Comparison of ENCODE assay signal across 8 cellular contexts in the genomic region with DNA sequence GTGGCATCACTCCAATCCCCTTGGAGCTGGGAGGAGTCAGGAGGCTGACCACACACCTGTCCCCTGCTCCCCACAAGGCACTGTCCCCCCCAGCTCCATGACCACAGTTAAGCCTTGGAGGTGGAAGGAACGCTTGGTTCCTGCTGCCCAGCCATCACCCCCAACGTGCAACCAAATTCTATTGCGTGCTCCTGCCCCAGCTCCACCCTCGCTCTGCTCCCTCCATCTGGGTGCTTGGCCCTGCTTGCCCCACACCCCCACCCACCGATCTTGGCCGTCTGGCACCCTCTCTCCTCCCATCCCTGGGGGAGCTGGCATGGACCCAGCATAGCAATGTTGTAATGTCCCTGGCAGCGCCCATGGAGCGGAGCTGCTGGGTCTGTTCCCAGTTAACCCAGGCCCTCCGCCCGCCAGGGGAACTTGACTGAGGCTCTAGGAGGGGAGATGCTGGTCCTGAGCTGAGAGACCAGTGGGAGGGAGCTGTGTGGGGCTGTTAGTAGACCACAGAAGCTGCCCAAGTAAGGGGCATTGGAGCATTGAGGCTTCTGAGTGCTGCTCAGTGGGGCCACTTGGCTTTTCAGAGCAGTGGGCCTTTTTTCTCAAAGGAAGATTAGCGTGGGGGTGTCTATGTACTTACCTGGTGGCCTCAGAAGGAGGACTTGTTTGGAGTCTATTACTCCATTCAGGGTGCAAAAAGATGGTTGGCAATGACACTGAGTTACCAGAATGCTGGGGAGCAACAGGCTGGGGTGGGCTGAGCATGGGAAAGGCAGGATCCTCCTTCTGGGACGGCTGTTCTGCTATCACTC. TPM values are rescaled to one million over a fixed set of nuclear protein-coding genes. Genes with fewer than 3 reads are reported as not detected.
A peak's percentile ranks its signal among the peaks of the same experiment; 100 is the strongest.
DNase-seq lines count a peak whose midpoint lies in the region; ATAC-seq and TF ChIP-seq lines count a peak whose summit lies in the region.

No MANE protein-coding gene starts in this region.

- no peaks in the 10 kb centered on the region for H3K36me3 ChIP-seq in transverse colon

- H3K27ac ChIP-seq in transverse colon = peak overlapping the region in 1 of 4 donors; percentile 8

- ATAC-seq in activated CD8-positive, alpha-beta memory T cell treated with anti-CD3 and anti-CD28 coated beads, Interleukin-2, amount 10 ng/mL, durations not matched to agents 7 days and 5 days = no peak
- no peak for ATAC-seq in GM21360 (IDR thresholded peaks at IDR 0.05; ENCODE audit: unreplicated experiment)
- no peak for ATAC-seq in HG02571 (IDR thresholded peaks at IDR 0.05; ENCODE audit: unreplicated experiment)

- peaks cover 3% of the 10 kb centered on the region for H3K27me3 ChIP-seq in transverse colon

- WGBS in transverse colon (ENCODE audit: low coverage in 1 of 2), 2 donors = 52% methylated on average over 12 of the region's 12 CpGs; no CpG with 5 or more reads in 1 of the 2 donors

- peaks cover 9% of the 10 kb centered on the region for H3K27me3 Mint-ChIP-seq in activated CD8-positive, alpha-beta memory T cell treated with anti-CD3 and anti-CD28 coated beads, Interleukin-2, amount 10 ng/mL, durations not matched to agents 7 days and 5 days

- no peaks in the 10 kb centered on the region for H3K36me3 Mint-ChIP-seq in activated CD8-positive, alpha-beta memory T cell treated with anti-CD3 and anti-CD28 coated beads, Interleukin-2, amount 10 ng/mL, durations not matched to agents 7 days and 5 days

- peaks cover 4% of the 10 kb centered on the region for H3K4me1 Mint-ChIP-seq in activated CD8-positive, alpha-beta memory T cell treated with anti-CD3 and anti-CD28 coated beads, Interleukin-2, amount 10 ng/mL, durations not matched to agents 7 days and 5 days

- CTCF ChIA-PET in activated CD8-positive, alpha-beta memory T cell treated with anti-CD3 and anti-CD28 coated beads, Interleukin-2, amount 10 ng/mL, durations not matched to agents 7 days and 5 days (lab: Charles Lee) = interaction anchor here (0.7 to 3.2 kb wide), 11 partner anchors 11 to 477 kb away, joined by 3 to 23 read pairs (median 6); no protein-coding TSS in a partner anchor

- no peaks in the 10 kb centered on the region for H3K9me3 ChIP-seq in transverse colon

- in situ Hi-C loops in transverse colon (cut with MboI; ENCODE audit: low pct_ligation_motif_present in 1 of 4, low pct_unique_long_range_greater_than_20kb in 1 of 4, low sequenced_read_pairs in 3 of 4) = loop anchor here in 3 of 4 donors (10.0 to 25.0 kb wide), 2 partner anchors 149 to 356 kb away; partner anchors contain the start of gene TAS2R40 (in 3 of the 3)

- no peak overlapping the region for H3K27ac Mint-ChIP-seq in activated CD8-positive, alpha-beta memory T cell treated with anti-CD3 and anti-CD28 coated beads, Interleukin-2, amount 10 ng/mL, durations not matched to agents 7 days and 5 days

- DNase-seq in activated CD8-positive, alpha-beta memory T cell treated with anti-CD3 and anti-CD28 coated beads, Interleukin-2, amount 10 ng/mL, durations not matched to agents 7 days and 5 days = no peak
- no peak for DNase-seq in activated CD8-positive, alpha-beta memory T cell treated with anti-CD3 and anti-CD28 coated beads for 24 hours
- DNase-seq in cerebellar cortex (ENCODE audit: low spot score) (peak; percentile 8), medulla oblongata (ENCODE audit: extremely low spot score) (peak; percentile 10), transverse colon (peak; percentile 45)
- no peak for DNase-seq in activated CD4-positive, CD25-positive, alpha-beta regulatory T cell treated with anti-CD3 and anti-CD28 coated beads, Interleukin-2, amount 50 U/mL, for 72 hours

- TF ChIP-seq POLR2A in transverse colon (IDR thresholded peaks at IDR 0.05) = no peak

- peak overlapping the region in 2 of 4 donors; percentile 57 to 74 for H3K4me3 ChIP-seq in transverse colon

- intact Hi-C loops in transverse colon (cut with DNase I; ENCODE audit: low total_unique reads) = no loop called here

- H3K9me3 Mint-ChIP-seq in activated CD8-positive, alpha-beta memory T cell treated with anti-CD3 and anti-CD28 coated beads, Interleukin-2, amount 10 ng/mL, durations not matched to agents 7 days and 5 days (ENCODE audit: low read depth) = no peaks in the 10 kb centered on the region

- H3K4me1 ChIP-seq in transverse colon = peaks cover 0 to 14% (median 7%) of the 10 kb centered on the region in 4 donors

- H3K4me3 Mint-ChIP-seq in activated CD8-positive, alpha-beta memory T cell treated with anti-CD3 and anti-CD28 coated beads, Interleukin-2, amount 10 ng/mL, durations not matched to agents 7 days and 5 days = peak overlapping the region; percentile 54

- no peak for TF ChIP-seq EP300 in transverse colon (IDR thresholded peaks at IDR 0.05; ENCODE audit: low read depth)

- TF ChIP-seq CTCF in transverse colon (IDR thresholded peaks at IDR 0.05) = no peak

RNA-seq across cellular contexts. Expression of gene EPHB6, which starts 1.1 kb away (rescaled TPM):
- total RNA-seq in activated CD8-positive, alpha-beta memory T cell treated with anti-CD3 and anti-CD28 coated beads, Interleukin-2, amount 10 ng/mL, durations not matched to agents 7 days and 5 days = 1 to 10 TPM; 5.1 to 7.5 TPM
- total RNA-seq in transverse colon = 10 to 100 TPM in 1 of 4 donors, 1 to 10 TPM in 3; 2.9 to 10.2 (median 4.5) TPM

RNA-seq across cellular contexts. Expression of gene TRPV6, which starts 29.6 kb away (rescaled TPM):
- total RNA-seq in activated CD8-positive, alpha-beta memory T cell treated with anti-CD3 and anti-CD28 coated beads, Interleukin-2, amount 10 ng/mL, durations not matched to agents 7 days and 5 days = not detected
- 1 to 10 TPM in 1 of 4 donors, under 1 TPM in 1, not detected in 2; 0.14 to 2.9 TPM for total RNA-seq in transverse colon

Comparison
In these comparisons a context has a peak if more than half of its experiments do, and no peak if none do; other contexts are left out.
1. DNase-seq: peak in cerebellar cortex (single experiment), medulla oblongata (single experiment) and transverse colon (single experiment); none in activated CD8-positive, alpha-beta memory T cell treated with anti-CD3 and anti-CD28 coated beads, Interleukin-2, amount 10 ng/mL, durations not matched to agents 7 days and 5 days (single experiment), activated CD8-positive, alpha-beta memory T cell treated with anti-CD3 and anti-CD28 coated beads for 24 hours (single experiment) and activated CD4-positive, CD25-positive, alpha-beta regulatory T cell treated with anti-CD3 and anti-CD28 coated beads, Interleukin-2, amount 50 U/mL, for 72 hours (single experiment).